ENCODE assay signal across 9 cellular contexts in genomic region chr1:3319874-3320245, GRCh38.
A peak's percentile ranks its signal among the peaks of the same experiment; 100 is the strongest.
DNase-seq lines count a peak whose midpoint lies in the region; ATAC-seq and TF ChIP-seq lines count a peak whose summit lies in the region.
"Had no signal": no experiment of that assay in that cellular context is flagged by ENCODE, and none has a peak within 500 bp of the region (broad histone marks: within the 10 kb centered on the region; RNA-seq: fewer than 3 reads in every experiment).

No MANE protein-coding gene starts in this region.

- H3K27ac Mint-ChIP-seq in activated CD4-positive, alpha-beta memory T cell treated with anti-CD3 and anti-CD28 coated beads for 36 hours: no peak overlapping the region
- H3K27ac Mint-ChIP-seq: memory B cell had no signal

- POLR2A ChIA-PET in activated CD4-positive, alpha-beta memory T cell treated with anti-CD3 and anti-CD28 coated beads for 36 hours (lab: Charles Lee): no interaction called here

- H3K4me3 Mint-ChIP-seq in activated CD4-positive, alpha-beta memory T cell treated with anti-CD3 and anti-CD28 coated beads for 36 hours: no peak overlapping the region
- H3K4me3 Mint-ChIP-seq: memory B cell had no signal

- H3F3A ChIP-seq in smooth muscle cell (ENCODE audit: low read depth): peaks cover 15% of the 10 kb centered on the region

- no peaks in the 10 kb centered on the region for H3K79me2 ChIP-seq in smooth muscle cell (ENCODE audit: low read depth)

- no peak overlapping the region for H2AFZ ChIP-seq in smooth muscle cell (ENCODE audit: low read depth)

- H3K4me2 ChIP-seq in smooth muscle cell: no peak overlapping the region

- no peak overlapping the region for H3K9ac ChIP-seq in smooth muscle cell (ENCODE audit: low read depth)

- H3K4me3 ChIP-seq in AG10803 (ENCODE audit: low read length) (no peak overlapping the region), smooth muscle cell (no peak overlapping the region)

- no peaks in the 10 kb centered on the region for H3K36me3 ChIP-seq in smooth muscle cell (ENCODE audit: low read depth)

- H4K20me1 ChIP-seq in smooth muscle cell (ENCODE audit: low read depth): no peaks in the 10 kb centered on the region

- intact Hi-C loops in activated CD4-positive, alpha-beta memory T cell treated with anti-CD3 and anti-CD28 coated beads for 36 hours (cut with micrococcal nuclease): no loop called here
- intact Hi-C loops in Right ventricle myocardium superior (cut with DNase I): no loop called here

- no peaks in the 10 kb centered on the region for H3K36me3 Mint-ChIP-seq in activated CD4-positive, alpha-beta memory T cell treated with anti-CD3 and anti-CD28 coated beads for 36 hours
- H3K36me3 Mint-ChIP-seq: memory B cell had no signal

- CTCF ChIA-PET in activated CD4-positive, alpha-beta memory T cell treated with anti-CD3 and anti-CD28 coated beads for 36 hours (lab: Charles Lee): no interaction called here

- no peak overlapping the region for H3K27ac ChIP-seq in smooth muscle cell (ENCODE audit: low read depth)

- H3K27me3 Mint-ChIP-seq in activated CD4-positive, alpha-beta memory T cell treated with anti-CD3 and anti-CD28 coated beads for 36 hours: no peaks in the 10 kb centered on the region

- peaks cover 26% of the 10 kb centered on the region for H3K4me1 ChIP-seq in smooth muscle cell (ENCODE audit: low read depth)

- H3K27me3 ChIP-seq in smooth muscle cell (ENCODE audit: low read depth): no peaks in the 10 kb centered on the region

- TF ChIP-seq CTCF in AG10803 (conservative IDR thresholded peaks at IDR 0.05; ENCODE audit: low read length): peak; percentile 62
- TF ChIP-seq CTCF in GM10266 (IDR thresholded peaks at IDR 0.05; ENCODE audit: control insufficient read depth, insufficient read depth, low read depth, missing control alignments): peak; percentile 45
- TF ChIP-seq CTCF in smooth muscle cell (IDR thresholded peaks at IDR 0.05; ENCODE audit: borderline replicate concordance, insufficient read depth, poor library complexity, severe bottlenecking): peak; percentile 63

- no peaks in the 10 kb centered on the region for H3K9me3 ChIP-seq in smooth muscle cell (replicated peaks; ENCODE audit: low read depth)

- H3K4me1 Mint-ChIP-seq in activated CD4-positive, alpha-beta memory T cell treated with anti-CD3 and anti-CD28 coated beads for 36 hours (ENCODE audit: low read depth): peaks cover 6% of the 10 kb centered on the region

- H3K9me3 Mint-ChIP-seq in activated CD4-positive, alpha-beta memory T cell treated with anti-CD3 and anti-CD28 coated beads for 36 hours: peaks cover 12% of the 10 kb centered on the region

- 20% methylated on average over 4 of the region's 4 CpGs for WGBS in smooth muscle cell (ENCODE audit: low lambda C conversion rate)

- peak; percentile 40 for ATAC-seq in Right ventricle myocardium superior (ENCODE audit: poor library complexity)
- no peak for ATAC-seq in GM18870 (IDR thresholded peaks at IDR 0.05; ENCODE audit: unreplicated experiment)
- no peak for ATAC-seq in GM18858 (IDR thresholded peaks at IDR 0.05; ENCODE audit: unreplicated experiment)

- DNase-seq in AG10803 (ENCODE audit: low read depth) (peak; percentile 53), GM10266 (ENCODE audit: extremely low spot score) (peak; percentile 58), NCI-H187 treated with DMSO at 0.1 percent for 48 hours (lab: John Stamatoyannopoulos, UW) (peak; percentile 7), Right ventricle myocardium superior (no peak), smooth muscle cell (lab: John Stamatoyannopoulos, UW; ENCODE audit: unreplicated experiment) (no peak)
- peak; percentile 61 for DNase-seq in activated CD4-positive, alpha-beta memory T cell treated with anti-CD3 and anti-CD28 coated beads for 36 hours

Comparison
In these comparisons a context has a peak if more than half of its experiments do, and no peak if none do; other contexts are left out.
1. DNase-seq: peak in AG10803 (single experiment), GM10266 (single experiment), NCI-H187 treated with DMSO at 0.1 percent for 48 hours (single experiment) and activated CD4-positive, alpha-beta memory T cell treated with anti-CD3 and anti-CD28 coated beads for 36 hours (single experiment); none in Right ventricle myocardium superior (single experiment) and smooth muscle cell (single experiment).
2. Peak in every context shown above with its lines, with median percentiles within 50 percentile points of each other: CTCF ChIP-seq.